ENCODE assay signal across 25 cellular contexts in the genomic region with DNA sequence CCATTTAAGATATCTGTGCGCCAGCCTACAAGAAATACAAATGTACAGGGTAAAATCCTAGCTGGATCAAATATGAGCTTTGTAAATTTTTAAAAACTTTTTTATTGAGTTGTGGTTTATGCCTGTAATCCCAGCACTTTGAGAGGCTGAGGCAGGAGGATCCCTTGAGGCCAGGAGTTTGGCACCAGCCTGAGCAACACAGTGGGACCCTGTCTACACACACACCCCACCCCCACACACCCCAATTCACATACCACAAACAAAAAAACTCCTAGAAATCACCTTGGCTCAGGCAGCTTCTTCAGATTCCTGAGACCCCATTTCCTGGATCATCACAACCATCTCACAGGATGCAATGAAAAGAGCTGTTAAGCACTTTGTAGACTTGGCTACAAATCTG.
"Had no signal": no experiment of that assay in that cellular context is flagged by ENCODE, and none has a peak within 500 bp of the region (broad histone marks: within the 10 kb centered on the region; RNA-seq: fewer than 3 reads in every experiment).

No MANE protein-coding gene starts in this region.

- H3K9me3 ChIP-seq: esophagus muscularis mucosa, gastroesophageal sphincter, heart left ventricle, left lung, neutrophil, right lobe of liver, suprapubic skin, transverse colon, upper lobe of right lung, vagina had no signal

- H3K4me3 ChIP-seq: dorsolateral prefrontal cortex, esophagus muscularis mucosa, gastroesophageal sphincter, heart left ventricle, hepatocyte, left lung, right lobe of liver, suprapubic skin, transverse colon, upper lobe of right lung, vagina had no signal

- H3K27ac ChIP-seq: dorsolateral prefrontal cortex, esophagus muscularis mucosa, foreskin keratinocyte, gastroesophageal sphincter, heart left ventricle, hepatocyte, left lung, neutrophil, parathyroid adenoma, right lobe of liver, suprapubic skin, transverse colon, upper lobe of right lung, vagina had no signal

- H3K27ac Mint-ChIP-seq: progenitor cell of endocrine pancreas had no signal

- H3K79me2 ChIP-seq: hepatocyte, parathyroid adenoma had no signal

- DNase-seq: dorsolateral prefrontal cortex; effector CD4-positive, alpha-beta T cell; foreskin keratinocyte; heart left ventricle; left cardiac atrium; left lung; mesenchymal stem cell; naive thymus-derived CD8-positive, alpha-beta T cell; right lobe of liver; small intestine; stimulated activated CD4-positive, alpha-beta T cell treated with anti-CD3 and anti-CD28 coated beads, Interleukin-15, amount 100 ng/mL, for 24 hours; stimulated activated CD4-positive, alpha-beta T cell treated with anti-CD3 and anti-CD28 coated beads, Interleukin-4, amount 100 ng/mL, for 1 hour; stimulated activated CD8-positive, alpha-beta memory T cell treated with anti-CD3 and anti-CD28 coated beads, Interleukin-4, amount 100 ng/mL, for 48 hours; stimulated activated naive CD4-positive, alpha-beta T cell; stimulated activated naive CD8-positive, alpha-beta T cell treated with anti-CD3 and anti-CD28 coated beads, Interleukin-15, amount 100 ng/mL, for 72 hours; transverse colon; upper lobe of right lung had no signal

- H3K4me3 Mint-ChIP-seq: naive thymus-derived CD8-positive, alpha-beta T cell; stimulated activated naive CD8-positive, alpha-beta T cell treated with anti-CD3 and anti-CD28 coated beads, Interleukin-15, amount 100 ng/mL, for 72 hours had no signal

- ATAC-seq: foreskin keratinocyte; gastroesophageal sphincter; heart left ventricle; left cardiac atrium; left lung; naive thymus-derived CD8-positive, alpha-beta T cell; right lobe of liver; stimulated activated naive CD8-positive, alpha-beta T cell treated with anti-CD3 and anti-CD28 coated beads, Interleukin-15, amount 100 ng/mL, for 72 hours; upper lobe of right lung had no signal

- H3K9me3 Mint-ChIP-seq: naive thymus-derived CD8-positive, alpha-beta T cell; stimulated activated naive CD8-positive, alpha-beta T cell treated with anti-CD3 and anti-CD28 coated beads, Interleukin-15, amount 100 ng/mL, for 72 hours had no signal

- H3K4me1 ChIP-seq: foreskin keratinocyte, left lung, parathyroid adenoma, right lobe of liver, suprapubic skin, upper lobe of right lung, vagina had no signal

- H3K4me2 ChIP-seq: hepatocyte had no signal

- H3K27me3 Mint-ChIP-seq: naive thymus-derived CD8-positive, alpha-beta T cell; progenitor cell of endocrine pancreas; stimulated activated naive CD8-positive, alpha-beta T cell treated with anti-CD3 and anti-CD28 coated beads, Interleukin-15, amount 100 ng/mL, for 72 hours had no signal

- H3K27me3 ChIP-seq: dorsolateral prefrontal cortex, esophagus muscularis mucosa, foreskin keratinocyte, gastroesophageal sphincter, heart left ventricle, hepatocyte, left lung, neutrophil, right lobe of liver, suprapubic skin, transverse colon, upper lobe of right lung, vagina had no signal

- H3K4me1 Mint-ChIP-seq: naive thymus-derived CD8-positive, alpha-beta T cell; stimulated activated naive CD8-positive, alpha-beta T cell treated with anti-CD3 and anti-CD28 coated beads, Interleukin-15, amount 100 ng/mL, for 72 hours had no signal

- H3K9ac ChIP-seq: parathyroid adenoma had no signal
